In the genomic region with DNA sequence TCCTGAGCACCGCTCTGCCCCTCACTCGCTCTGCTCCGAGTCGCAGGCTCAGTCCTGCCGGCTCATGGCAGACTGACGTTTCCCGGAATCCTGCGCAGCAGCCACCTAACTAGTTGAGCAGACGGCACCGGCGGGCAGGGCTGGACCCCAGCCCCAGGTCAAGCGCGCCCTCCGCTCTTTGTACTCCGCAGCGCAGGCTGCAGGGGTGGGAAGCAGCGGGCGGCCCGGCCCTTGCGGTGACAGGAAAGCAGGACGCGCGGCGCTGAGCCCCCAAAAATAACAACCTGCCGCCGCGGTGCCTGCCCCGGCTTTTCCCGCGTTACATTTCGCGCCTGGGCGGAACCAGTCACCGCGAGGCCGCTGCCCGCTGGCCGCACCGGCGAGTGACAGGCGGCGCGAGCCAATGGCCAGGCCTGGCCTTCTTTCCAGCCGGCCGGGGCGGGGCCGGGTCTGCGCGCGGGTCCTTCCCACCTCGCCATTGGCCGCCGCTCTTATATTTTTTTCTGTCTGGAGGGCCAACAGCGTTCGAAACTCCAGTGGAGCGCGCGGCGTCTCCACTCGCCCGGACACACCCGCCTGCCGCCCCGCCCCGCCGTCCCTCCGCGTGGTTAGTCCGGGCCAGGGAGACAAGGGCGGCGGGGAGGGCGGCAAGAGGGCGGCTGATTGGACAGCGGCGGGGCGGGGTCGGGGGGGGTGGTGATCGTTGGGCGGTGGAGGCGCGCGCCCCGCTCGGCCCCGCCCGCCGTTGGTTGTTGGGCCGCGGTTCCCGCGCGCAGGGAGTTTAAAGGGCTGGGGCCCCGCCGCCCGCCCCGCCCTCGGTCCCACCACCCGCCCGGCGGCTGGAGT, we compare ENCODE assay signal across 1 cellular context.
TF ChIP-seq lines count a peak whose summit lies in the region.

ZNF367 (minus strand) TSS at position 297 of the 846 bp plus-strand sequence. CDS start 338 bp downstream, outside the sequence.

TF ChIP-seq in WTC11, 78 proteins besides CTCF, POLR2A, EP300 and RAD21 (continued from another document):
- TF ChIP-seq ZNF425 (CRISPR knock-in tag; conservative IDR thresholded peaks at IDR 0.05) (no peak), ESRRA (CRISPR knock-in tag; IDR thresholded peaks at IDR 0.05; ENCODE audit: borderline replicate concordance) (peak; percentile 11; the same call in 1 of the 2 replicates), NFE2L1 (CRISPR knock-in tag; IDR thresholded peaks at IDR 0.05) (peak; percentile 73; the same call in 1 of the 2 replicates), ZNF121 (CRISPR knock-in tag; IDR thresholded peaks at IDR 0.05) (no peak), FOXK1 (CRISPR knock-in tag; IDR thresholded peaks at IDR 0.05) (peak; percentile 75; the same call in 1 of the 2 replicates), TEAD1 (CRISPR knock-in tag; IDR thresholded peaks at IDR 0.05) (0 out of 2 replicates have a peak, but pooled peaks have one; percentile 45), ZNF317 (CRISPR knock-in tag; IDR thresholded peaks at IDR 0.05; ENCODE audit: borderline replicate concordance, low read depth) (no peak), CREM (CRISPR knock-in tag; IDR thresholded peaks at IDR 0.05) (peak; percentile 70; the same call in 1 of the 2 replicates), NR3C1 (CRISPR knock-in tag; conservative IDR thresholded peaks at IDR 0.05; ENCODE audit: low read depth) (no peak)
- TF ChIP-seq, protein P1, sequence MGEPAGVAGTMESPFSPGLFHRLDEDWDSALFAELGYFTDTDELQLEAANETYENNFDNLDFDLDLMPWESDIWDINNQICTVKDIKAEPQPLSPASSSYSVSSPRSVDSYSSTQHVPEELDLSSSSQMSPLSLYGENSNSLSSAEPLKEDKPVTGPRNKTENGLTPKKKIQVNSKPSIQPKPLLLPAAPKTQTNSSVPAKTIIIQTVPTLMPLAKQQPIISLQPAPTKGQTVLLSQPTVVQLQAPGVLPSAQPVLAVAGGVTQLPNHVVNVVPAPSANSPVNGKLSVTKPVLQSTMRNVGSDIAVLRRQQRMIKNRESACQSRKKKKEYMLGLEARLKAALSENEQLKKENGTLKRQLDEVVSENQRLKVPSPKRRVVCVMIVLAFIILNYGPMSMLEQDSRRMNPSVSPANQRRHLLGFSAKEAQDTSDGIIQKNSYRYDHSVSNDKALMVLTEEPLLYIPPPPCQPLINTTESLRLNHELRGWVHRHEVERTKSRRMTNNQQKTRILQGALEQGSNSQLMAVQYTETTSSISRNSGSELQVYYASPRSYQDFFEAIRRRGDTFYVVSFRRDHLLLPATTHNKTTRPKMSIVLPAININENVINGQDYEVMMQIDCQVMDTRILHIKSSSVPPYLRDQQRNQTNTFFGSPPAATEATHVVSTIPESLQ (CRISPR knock-in tag; IDR thresholded peaks at IDR 0.05): no peak
